ENCODE assay signal across 8 cellular contexts in the genomic region with DNA sequence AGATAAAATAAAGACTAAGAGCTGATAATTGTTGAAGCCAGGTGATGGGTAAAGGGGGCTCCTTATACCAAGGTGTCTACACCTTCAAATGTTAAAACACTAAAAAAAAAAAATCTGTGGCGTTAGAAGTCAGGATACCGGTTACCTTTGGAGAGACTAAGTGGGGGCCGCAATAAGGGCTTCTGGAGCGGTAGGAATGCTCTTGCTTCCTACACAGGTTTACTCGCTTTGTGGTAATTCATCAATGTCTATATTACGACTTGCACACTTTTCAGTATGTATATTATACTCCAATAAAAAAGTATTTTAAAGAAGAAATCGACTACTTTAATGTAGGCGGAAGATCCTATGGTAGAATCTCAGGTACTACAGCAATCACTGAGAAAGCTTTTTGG. TPM values are rescaled to one million over a fixed set of nuclear protein-coding genes. Genes with fewer than 3 reads are reported as not detected.
DNase-seq lines count a peak whose midpoint lies in the region; ATAC-seq and TF ChIP-seq lines count a peak whose summit lies in the region.

No MANE protein-coding gene starts in this region.

- TF ChIP-seq POLR2A in transverse colon (IDR thresholded peaks at IDR 0.05) = no peak

- peak overlapping the region; percentile 30 to 80 for H3K9ac ChIP-seq in liver (ENCODE audit: low read depth in 1 of 2, low read length in 2 of 2)

- peak overlapping the region; percentile 95 for H3K27ac ChIP-seq in angular gyrus (ENCODE audit: low read depth, low read length)
- peak overlapping the region; percentile 85 to 89 for H3K27ac ChIP-seq in liver (ENCODE audit: low read depth in 1 of 2, low read length in 2 of 2)
- peak overlapping the region; percentile 96 to 98 (median 98) for H3K27ac ChIP-seq in transverse colon

- H3K4me1 ChIP-seq in liver (ENCODE audit: control insufficient read depth in 4 of 4, insufficient read depth in 4 of 4, low read length in 3 of 4) (peaks cover 1 to 10% (median 3%) of the 10 kb centered on the region in 4 donors), transverse colon (peaks cover 0 to 21% (median 6%) of the 10 kb centered on the region in 4 donors)

- no peak for TF ChIP-seq CTCF in liver (IDR thresholded peaks at IDR 0.05; ENCODE audit: low read depth, low read length, missing input control)
- TF ChIP-seq CTCF in transverse colon (IDR thresholded peaks at IDR 0.05) = no peak

- peaks cover 23% of the 10 kb centered on the region for H3K36me3 Mint-ChIP-seq in activated T-cell treated with anti-CD3 and anti-CD28 coated beads, Interleukin-2, amount 50 U/mL, for 4 hours (ENCODE audit: insufficient read depth)

- H3K4me3 Mint-ChIP-seq in activated T-cell treated with anti-CD3 and anti-CD28 coated beads, Interleukin-2, amount 50 U/mL, for 4 hours = peak overlapping the region; percentile 88

- TF ChIP-seq EP300 in transverse colon (IDR thresholded peaks at IDR 0.05; ENCODE audit: low read depth) = no peak

- TF ChIP-seq RAD21 in liver (IDR thresholded peaks at IDR 0.05) = no peak

- H3K9me3 ChIP-seq in liver (ENCODE audit: control insufficient read depth in 4 of 4, low read length in 3 of 4) = no peaks in the 10 kb centered on the region
- H3K9me3 ChIP-seq in transverse colon = no peaks in the 10 kb centered on the region

- intact Hi-C loops in transverse colon (cut with DNase I; ENCODE audit: low total_unique reads) = loop anchor here (5.0 kb wide), 1 partner anchor 525 kb away; no protein-coding TSS in a partner anchor

- no peak for ATAC-seq in activated T-cell treated with anti-CD3 and anti-CD28 coated beads, Interleukin-2, amount 50 U/mL, for 4 hours

- DNase-seq in activated T-cell treated with anti-CD3 and anti-CD28 coated beads, Interleukin-2, amount 50 U/mL, for 4 hours = no peak
- DNase-seq in activated T-cell treated with anti-CD3 and anti-CD28 coated beads, Interleukin-2, amount 50 U/mL, for 1 hour = no peak
- DNase-seq in transverse colon (no peak), G401 (ENCODE audit: low spot score) (no peak), NCI-H128 (lab: John Stamatoyannopoulos, UW; ENCODE audit: unreplicated experiment) (no peak), HK-2 (ENCODE audit: unreplicated experiment) (no peak)

- H3K4me3 ChIP-seq in liver (ENCODE audit: low read depth in 1 of 3, low read length in 3 of 3) (peak overlapping the region; percentile 59 to 85 (median 76)), transverse colon (peak overlapping the region; percentile 65 to 93 (median 68))

- H3K36me3 ChIP-seq in liver (ENCODE audit: control insufficient read depth in 4 of 4, insufficient read depth in 3 of 4, low read depth in 1 of 4, low read length in 3 of 4) = peaks cover 0 to 22% (median 10%) of the 10 kb centered on the region in 4 donors
- peaks cover 0 to 13% (median 0%) of the 10 kb centered on the region in 4 donors for H3K36me3 ChIP-seq in transverse colon

- H3K4me1 Mint-ChIP-seq in activated T-cell treated with anti-CD3 and anti-CD28 coated beads, Interleukin-2, amount 50 U/mL, for 4 hours (ENCODE audit: low read depth) = peaks cover 31% of the 10 kb centered on the region

- H3K27me3 ChIP-seq in liver (ENCODE audit: control insufficient read depth in 4 of 4, insufficient read depth in 4 of 4, low read length in 3 of 4) (no peaks in the 10 kb centered on the region), transverse colon (no peaks in the 10 kb centered on the region)

- in situ Hi-C loops in transverse colon (cut with MboI; ENCODE audit: low pct_ligation_motif_present in 1 of 4, low pct_unique_long_range_greater_than_20kb in 1 of 4, low sequenced_read_pairs in 3 of 4) (loop anchor here in 3 of 4 donors (10.0 to 25.0 kb wide), 3 partner anchors 163 to 523 kb away; no protein-coding TSS in a partner anchor), G401 (cut with HindIII; ENCODE audit: low sequenced_read_pairs) (no loop called here)

- WGBS in liver = 3% methylated on average over 8 of the region's 8 CpGs
- 0 to 3% methylated on average over 8 of the region's 8 CpGs for WGBS in transverse colon (ENCODE audit: low coverage in 1 of 2), 2 donors

- H3K27me3 Mint-ChIP-seq in activated T-cell treated with anti-CD3 and anti-CD28 coated beads, Interleukin-2, amount 50 U/mL, for 4 hours (ENCODE audit: low read depth) = no peaks in the 10 kb centered on the region

- H3K9me3 Mint-ChIP-seq in activated T-cell treated with anti-CD3 and anti-CD28 coated beads, Interleukin-2, amount 50 U/mL, for 4 hours = no peaks in the 10 kb centered on the region

TF ChIP-seq in liver, 16 proteins besides CTCF, POLR2A, EP300 and RAD21:
- TF ChIP-seq JUND (IDR thresholded peaks at IDR 0.05) (no peak), FOXA2 (IDR thresholded peaks at IDR 0.05) (no peak), ATF3 (IDR thresholded peaks at IDR 0.05) (no peak), RXRA (IDR thresholded peaks at IDR 0.05) (no peak), TAF1 (conservative IDR thresholded peaks at IDR 0.05) (no peak)
- TF ChIP-seq, protein P1, sequence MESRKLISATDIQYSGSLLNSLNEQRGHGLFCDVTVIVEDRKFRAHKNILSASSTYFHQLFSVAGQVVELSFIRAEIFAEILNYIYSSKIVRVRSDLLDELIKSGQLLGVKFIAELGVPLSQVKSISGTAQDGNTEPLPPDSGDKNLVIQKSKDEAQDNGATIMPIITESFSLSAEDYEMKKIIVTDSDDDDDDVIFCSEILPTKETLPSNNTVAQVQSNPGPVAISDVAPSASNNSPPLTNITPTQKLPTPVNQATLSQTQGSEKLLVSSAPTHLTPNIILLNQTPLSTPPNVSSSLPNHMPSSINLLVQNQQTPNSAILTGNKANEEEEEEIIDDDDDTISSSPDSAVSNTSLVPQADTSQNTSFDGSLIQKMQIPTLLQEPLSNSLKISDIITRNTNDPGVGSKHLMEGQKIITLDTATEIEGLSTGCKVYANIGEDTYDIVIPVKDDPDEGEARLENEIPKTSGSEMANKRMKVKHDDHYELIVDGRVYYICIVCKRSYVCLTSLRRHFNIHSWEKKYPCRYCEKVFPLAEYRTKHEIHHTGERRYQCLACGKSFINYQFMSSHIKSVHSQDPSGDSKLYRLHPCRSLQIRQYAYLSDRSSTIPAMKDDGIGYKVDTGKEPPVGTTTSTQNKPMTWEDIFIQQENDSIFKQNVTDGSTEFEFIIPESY (IDR thresholded peaks at IDR 0.05) = no peak

RNA-seq across cellular contexts. Expression of gene MRPS27, which starts 12.5 kb away (rescaled TPM):
- total RNA-seq in activated T-cell treated with anti-CD3 and anti-CD28 coated beads, Interleukin-2, amount 50 U/mL, for 4 hours = 100 to 1,000 TPM in 1 of 3 donors, 10 to 100 TPM in 2; 83.4 to 107 (median 88.1) TPM
- total RNA-seq in liver (10 to 100 TPM; 38.3 to 38.7 TPM), transverse colon (10 to 100 TPM; 14.3 to 34.7 (median 27.9) TPM)
- 10 to 100 TPM; 17.6 to 31.5 TPM for polyA plus RNA-seq in liver
- 155 and 193 TPM in 2 replicates for total RNA-seq in G401 (2014; rRNA removed; shearing (Covaris generic))

RNA-seq across cellular contexts. Expression of gene PTCD2, which starts 12.6 kb away (rescaled TPM):
- total RNA-seq in activated T-cell treated with anti-CD3 and anti-CD28 coated beads, Interleukin-2, amount 50 U/mL, for 4 hours = 10 to 100 TPM; 11.6 to 14.1 (median 13.3) TPM
- total RNA-seq in liver = 1 to 10 TPM; 5.5 to 5.9 TPM
- 1 to 10 TPM; 4.4 to 4.9 TPM for polyA plus RNA-seq in liver
- total RNA-seq in transverse colon = 1 to 10 TPM; 1.5 to 9.5 (median 2.9) TPM
- total RNA-seq in G401 (2014; rRNA removed; shearing (Covaris generic)) = 13.2 and 19.9 TPM in 2 replicates
